10 cellular contexts compared by ENCODE assay signal in the genomic region with DNA sequence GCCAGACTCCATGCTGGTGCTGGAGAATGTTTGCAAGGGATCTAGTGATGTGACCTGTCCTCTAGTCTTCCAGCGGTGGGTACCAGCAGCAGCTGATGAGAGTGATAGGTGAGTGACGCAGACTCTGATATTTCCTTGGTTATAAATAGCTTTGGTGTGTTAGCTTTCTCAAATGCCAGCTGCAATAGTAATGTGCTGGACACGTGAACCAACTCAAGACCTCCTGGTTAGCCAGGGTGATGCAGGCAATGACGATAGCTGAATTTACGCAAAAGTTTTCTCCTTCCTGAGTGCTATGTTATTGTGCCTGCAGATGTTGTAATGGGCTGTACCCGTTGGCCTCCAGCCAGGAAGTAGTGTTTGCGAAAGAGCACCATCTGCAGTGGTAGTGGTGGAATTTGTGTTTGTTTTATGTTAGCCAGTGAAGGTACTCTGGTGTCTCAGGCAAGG.
DNase-seq lines count a peak whose midpoint lies in the region; ATAC-seq, FAIRE-seq and TF ChIP-seq lines count a peak whose summit lies in the region.
"Had no signal": no experiment of that assay in that cellular context is flagged by ENCODE, and none has a peak within 500 bp of the region (broad histone marks: within the 10 kb centered on the region; RNA-seq: fewer than 3 reads in every experiment).

No MANE protein-coding gene starts in this region.

- TF ChIP-seq CTCF in pancreas (IDR thresholded peaks at IDR 0.05) = no peak
- no peak for TF ChIP-seq CTCF in GM13977 (IDR thresholded peaks at IDR 0.05; ENCODE audit: extremely low read depth, insufficient read depth, missing control alignments)

- WGBS in pancreas, 2 donors = 44 to 60% methylated on average over 7 of the region's 7 CpGs

- H3K4me1 ChIP-seq in pancreas = no peaks in the 10 kb centered on the region

- peak overlapping the region in 1 of 4 donors; percentile 19 for H3K27ac ChIP-seq in pancreas

- ATAC-seq in esophagus mucosa (peak; percentile 54), pancreas (peak in 3 of 4 donors; percentile 71 to 86 (median 72)), GM18861 (IDR thresholded peaks at IDR 0.05; ENCODE audit: unreplicated experiment) (no peak), HG02588 (IDR thresholded peaks at IDR 0.05; ENCODE audit: unreplicated experiment) (no peak), GM18519 (IDR thresholded peaks at IDR 0.05; ENCODE audit: low FRiP score, unreplicated experiment) (no peak)

- in situ Hi-C loops in GM13977 (cut with MboI; ENCODE audit: low pct_unique_long_range_greater_than_20kb, low sequenced_read_pairs, unreplicated experiment) = no loop called here

- intact Hi-C loops in pancreas (cut with DNase I) = no loop called here

- peak; percentile 95 for DNase-seq in EH (ENCODE audit: low read depth)
- peak; percentile 93 for DNase-seq in NOMO-1 treated with DMSO at 0.1 percent for 48 hours (lab: John Stamatoyannopoulos, UW; ENCODE audit: unreplicated experiment)
- peak in 3 of 6 donors; percentile 31 to 54 (median 39) for DNase-seq in pancreas
- no peak for DNase-seq in GM13977 (ENCODE audit: low spot score)
- DNase-seq: stimulated activated CD4-positive, alpha-beta T cell treated with anti-CD3 and anti-CD28 coated beads, Interleukin-4, amount 100 ng/mL, for 24 hours had no signal

- no peaks in the 10 kb centered on the region for H3K9me3 ChIP-seq in pancreas

- H3K36me3 ChIP-seq in pancreas = no peaks in the 10 kb centered on the region

- H3K4me3 ChIP-seq in pancreas = no peak overlapping the region

- H3K27me3 ChIP-seq in pancreas = no peaks in the 10 kb centered on the region

- FAIRE-seq in pancreas (lab: Jason Lieb, UNC) = no peak
- FAIRE-seq: GM18507 had no signal

Comparison
In these comparisons a context has a peak if more than half of its experiments do, and no peak if none do; other contexts are left out.
1. ATAC-seq: peak in esophagus mucosa (single experiment) and pancreas (3 of 4); none in GM18861 (single experiment), HG02588 (single experiment) and GM18519 (single experiment).